In the genomic region with DNA sequence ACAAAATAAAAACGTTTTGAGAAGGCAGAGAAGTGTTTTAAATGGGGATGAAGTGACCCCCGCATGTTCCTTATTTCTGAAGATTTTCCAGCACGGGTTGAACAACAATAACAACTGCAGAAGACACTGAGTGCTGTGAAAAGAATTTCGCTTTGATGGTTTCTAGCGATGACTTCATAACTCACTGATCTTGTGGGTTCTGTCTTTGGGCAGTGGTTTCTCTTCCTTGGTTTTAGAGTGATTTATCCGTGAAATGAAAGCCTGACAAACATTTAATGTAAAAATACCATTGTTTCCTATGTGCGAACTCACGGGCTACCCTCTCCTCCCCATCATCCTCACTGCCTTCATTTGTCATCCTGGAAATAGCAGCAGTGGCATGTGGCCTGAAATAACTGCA, we compare ENCODE assay signal across 21 cellular contexts.
"Had no signal": no experiment of that assay in that cellular context is flagged by ENCODE, and none has a peak within 500 bp of the region (broad histone marks: within the 10 kb centered on the region; RNA-seq: fewer than 3 reads in every experiment).

No MANE protein-coding gene starts in this region.

- H3K27me3 ChIP-seq: heart left ventricle, neutrophil, ovary, tibial artery had no signal

- H3K4me3 ChIP-seq: coronary artery, heart left ventricle, ovary, prostate gland, tibial artery had no signal

- H3K27ac ChIP-seq: coronary artery, heart left ventricle, neutrophil, ovary, prostate gland, tibial artery, WERI-Rb-1 had no signal

- H3K4me1 ChIP-seq: prostate gland, tibial artery had no signal

- H3K36me3 ChIP-seq: heart left ventricle, neutrophil, ovary, prostate gland, tibial artery, WERI-Rb-1 had no signal

- DNase-seq: activated CD4-positive, alpha-beta T cell treated with anti-CD3 and anti-CD28 coated beads, Interleukin-2, amount 10 ng/mL, durations not matched to agents 7 days and 5 days; activated CD4-positive, CD25-positive, alpha-beta regulatory T cell treated with anti-CD3 and anti-CD28 coated beads, Interleukin-2, amount 50 U/mL, for 72 hours; activated CD8-positive, alpha-beta T cell treated with anti-CD3 and anti-CD28 coated beads for 36 hours; activated gamma-delta T cell; anterior cingulate cortex; endodermal cell; heart left ventricle; left cardiac atrium; midbrain; ovary; stimulated activated CD4-positive, alpha-beta T cell treated with anti-CD3 and anti-CD28 coated beads, Interleukin-12 subunit alpha, Interleukin-12 subunit beta, amount 100 ng/mL, for 4 hours; stimulated activated CD4-positive, alpha-beta T cell treated with anti-CD3 and anti-CD28 coated beads, Interleukin-4, amount 100 ng/mL, for 4 hours; stimulated activated naive CD8-positive, alpha-beta T cell treated with anti-CD3 and anti-CD28 coated beads, Interleukin-15, Interleukin-2, amounts not matched to agents 100 U/mL and 50 U/mL, for 24 hours; tibial artery; WERI-Rb-1 had no signal

- H3K9me3 ChIP-seq: neutrophil, ovary, prostate gland, tibial artery had no signal

- FAIRE-seq: bronchial epithelial cell, islet of Langerhans, TTC549 had no signal
